Comparison of ENCODE assay signal across 1 cellular context in genomic region chr3:23809294-23809693, GRCh38.
TF ChIP-seq lines count a peak whose summit lies in the region.

No MANE protein-coding gene starts in this region.

TF ChIP-seq in HepG2, 621 proteins besides CTCF, POLR2A, EP300 and RAD21:
- no peak for TF ChIP-seq ZBTB10 (CRISPR knock-in tag; IDR thresholded peaks at IDR 0.05; ENCODE audit: borderline replicate concordance)
- no peak for TF ChIP-seq ZNF235 (CRISPR knock-in tag; IDR thresholded peaks at IDR 0.05; ENCODE audit: borderline replicate concordance)
- no peak for TF ChIP-seq KDM2A (CRISPR knock-in tag; IDR thresholded peaks at IDR 0.05; ENCODE audit: borderline replicate concordance, low read depth)
- no peak for TF ChIP-seq ZNF503 (CRISPR knock-in tag; IDR thresholded peaks at IDR 0.05)
- no peak for TF ChIP-seq ATAD3A (CRISPR knock-in tag; IDR thresholded peaks at IDR 0.05)
- no peak for TF ChIP-seq ZKSCAN1 (IDR thresholded peaks at IDR 0.05; ENCODE audit: low read length)
- no peak for TF ChIP-seq SYNCRIP (IDR thresholded peaks at IDR 0.05; ENCODE audit: insufficient read depth, low read depth, low read length)
- no peak for TF ChIP-seq POLR2G (IDR thresholded peaks at IDR 0.05; ENCODE audit: low read depth, low read length)
- TF ChIP-seq ZNF296 (CRISPR knock-in tag; conservative IDR thresholded peaks at IDR 0.05): no peak
- TF ChIP-seq MATR3 (CRISPR knock-in tag; IDR thresholded peaks at IDR 0.05): no peak
- TF ChIP-seq TBP (CRISPR knock-in tag; IDR thresholded peaks at IDR 0.05): no peak
- TF ChIP-seq IRF2 (CRISPR knock-in tag; IDR thresholded peaks at IDR 0.05): no peak
- no peak for TF ChIP-seq MEF2D (CRISPR knock-in tag; IDR thresholded peaks at IDR 0.05)
- no peak for TF ChIP-seq ZEB1 (IDR thresholded peaks at IDR 0.05; ENCODE audit: insufficient replicate concordance, low read depth)
- TF ChIP-seq MXD4 (CRISPR knock-in tag; IDR thresholded peaks at IDR 0.05): no peak
- TF ChIP-seq ZNF749 (CRISPR knock-in tag; IDR thresholded peaks at IDR 0.05; ENCODE audit: borderline replicate concordance): no peak
- no peak for TF ChIP-seq ZNF557 (CRISPR knock-in tag; IDR thresholded peaks at IDR 0.05)
